ENCODE assay signal across 1 cellular context in the genomic region with DNA sequence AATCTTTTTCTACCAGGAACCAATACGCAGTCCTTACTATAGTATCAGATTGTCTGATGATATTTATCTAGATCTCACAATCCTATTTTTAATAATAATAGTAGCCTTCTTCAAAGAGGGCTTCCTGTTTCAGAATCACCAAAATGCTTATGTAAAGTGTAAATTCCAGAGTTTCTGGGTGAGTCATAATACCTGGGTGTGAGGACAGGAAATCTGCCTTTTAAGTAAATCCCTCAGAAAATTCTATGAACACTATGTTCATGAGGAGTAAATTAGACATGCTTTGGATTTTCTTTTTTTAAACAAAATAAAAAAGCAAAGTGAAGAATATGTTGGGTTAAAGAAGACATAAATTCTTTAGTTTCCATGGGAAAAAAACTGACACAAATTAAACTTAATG.
TF ChIP-seq lines count a peak whose summit lies in the region.

No MANE protein-coding gene starts in this region.

TF ChIP-seq in IMR-90, 13 proteins besides CTCF, POLR2A, EP300 and RAD21:
- TF ChIP-seq MXI1 (IDR thresholded peaks at IDR 0.05; ENCODE audit: borderline replicate concordance, low read depth, low read length) (no peak), USF2 (IDR thresholded peaks at IDR 0.05; ENCODE audit: low read depth, low read length) (no peak), FOS (IDR thresholded peaks at IDR 0.05; ENCODE audit: low read depth, low read length) (no peak), RFX5 (IDR thresholded peaks at IDR 0.05; ENCODE audit: low read depth, low read length) (no peak), ELK1 (IDR thresholded peaks at IDR 0.05; ENCODE audit: borderline replicate concordance, low read depth, low read length) (no peak), NFE2L2 (IDR thresholded peaks at IDR 0.05; ENCODE audit: low read depth, low read length) (no peak), BHLHE40 (IDR thresholded peaks at IDR 0.05; ENCODE audit: low read depth, low read length) (no peak), MAFK (IDR thresholded peaks at IDR 0.05; ENCODE audit: low read depth, low read length) (no peak), RCOR1 (IDR thresholded peaks at IDR 0.05; ENCODE audit: insufficient replicate concordance, low read length) (no peak), SMC3 (IDR thresholded peaks at IDR 0.05; ENCODE audit: low read depth, low read length) (no peak)
